Comparison of ENCODE assay signal across 25 cellular contexts in the genomic region with DNA sequence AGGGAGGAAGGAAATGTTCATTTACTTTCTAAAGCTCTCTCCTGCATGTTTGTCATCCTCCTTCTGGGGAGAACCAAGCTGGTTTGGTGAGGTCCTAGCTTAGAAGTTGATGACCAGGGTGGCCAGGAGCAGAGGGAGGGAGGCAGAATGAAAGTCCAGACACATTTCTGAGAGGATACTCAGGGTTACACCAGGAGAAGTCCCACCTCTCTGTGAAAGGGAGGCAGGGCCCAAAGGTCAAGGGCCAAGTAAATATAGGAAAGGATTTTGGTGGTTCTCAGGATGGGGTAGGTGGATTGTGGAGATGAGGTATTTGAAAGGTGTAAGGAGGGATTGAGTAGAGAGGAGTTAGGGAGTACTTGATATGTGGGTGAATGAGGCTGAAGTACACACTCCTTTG.
"Had no signal": no experiment of that assay in that cellular context is flagged by ENCODE, and none has a peak within 500 bp of the region (broad histone marks: within the 10 kb centered on the region; RNA-seq: fewer than 3 reads in every experiment).

No MANE protein-coding gene starts in this region.

- H3K27me3 ChIP-seq: esophagus squamous epithelium, gastrocnemius medialis, left lung had no signal

- H3K36me3 ChIP-seq: esophagus squamous epithelium, gastrocnemius medialis, heart right ventricle, left lung, lower lobe of right lung had no signal

- H3K4me3 ChIP-seq: esophagus squamous epithelium, gastrocnemius medialis, heart right ventricle, left lung, lower lobe of right lung, mucosa of descending colon had no signal

- DNase-seq: cortex of kidney; effector CD8-positive, alpha-beta T cell; effector memory CD8-positive, alpha-beta T cell; endodermal cell; erythroblast; esophagus squamous epithelium; foreskin fibroblast; foreskin melanocyte; gastrocnemius medialis; glutamatergic neuron; head of caudate nucleus; heart right ventricle; hippocampal formation; left cardiac atrium; left lung; left ventricle myocardium superior; lower lobe of right lung; mesenchymal stem cell; mucosa of descending colon; naive B cell; naive thymus-derived CD8-positive, alpha-beta T cell had no signal

- FAIRE-seq: endometrium, islet of Langerhans, keratinocyte had no signal

- ATAC-seq: gastrocnemius medialis; heart right ventricle; left cardiac atrium; left lung; left ventricle myocardium superior; lower lobe of right lung; naive thymus-derived CD8-positive, alpha-beta T cell had no signal

- H3K27ac ChIP-seq: epithelial cell of prostate, gastrocnemius medialis, heart right ventricle, left lung, lower lobe of right lung had no signal

- H3K9me3 ChIP-seq: esophagus squamous epithelium, gastrocnemius medialis, heart right ventricle, left lung, lower lobe of right lung, mucosa of descending colon had no signal

- H3K4me1 ChIP-seq: esophagus squamous epithelium, gastrocnemius medialis, heart right ventricle, left lung, lower lobe of right lung had no signal
